23 cellular contexts compared by ENCODE assay signal in the genomic region with DNA sequence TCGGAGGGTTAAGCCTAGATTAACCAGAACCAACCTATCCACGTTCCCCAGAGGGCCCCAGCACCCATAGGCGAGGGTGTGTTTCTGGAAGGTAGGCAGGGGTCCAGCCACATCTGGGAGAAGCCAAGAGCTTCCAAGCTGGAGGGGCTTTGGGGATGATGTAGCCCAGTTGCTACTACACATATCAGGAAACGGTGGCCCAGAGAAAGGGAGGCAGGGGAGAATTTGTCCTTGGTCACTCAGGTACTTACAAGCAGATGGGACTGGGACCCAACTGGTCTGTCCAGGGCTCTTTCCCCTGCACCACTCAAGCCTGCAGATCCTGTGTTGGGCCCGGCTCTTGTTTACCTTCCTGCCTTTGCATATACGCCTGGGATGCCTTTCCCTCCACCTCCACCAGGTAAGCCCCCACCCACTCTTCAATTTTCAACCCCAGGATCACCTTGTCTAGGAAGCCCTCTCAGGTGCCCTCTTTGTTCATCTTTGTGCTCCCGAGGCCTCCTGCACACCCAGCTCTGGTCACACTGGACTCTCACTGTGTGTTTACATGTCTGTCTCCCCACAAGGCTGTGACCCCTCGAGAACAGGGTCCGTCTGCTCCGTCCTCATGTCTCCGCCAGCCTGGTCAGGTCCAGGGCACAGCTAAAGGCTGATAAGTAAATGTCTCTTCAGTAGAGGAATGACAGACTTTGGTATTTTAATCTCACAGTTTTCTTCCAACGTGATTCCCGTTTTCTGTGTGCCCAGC.
"Had no signal": no experiment of that assay in that cellular context is flagged by ENCODE, and none has a peak within 500 bp of the region (broad histone marks: within the 10 kb centered on the region; RNA-seq: fewer than 3 reads in every experiment).

No MANE protein-coding gene starts in this region.

- H3K36me3 ChIP-seq: transverse colon, vagina had no signal

- H3K9me3 ChIP-seq: transverse colon, vagina had no signal

- H3K4me3 ChIP-seq: smooth muscle cell, transverse colon, vagina had no signal

- H3K27me3 ChIP-seq: vagina had no signal

- H3K27ac ChIP-seq: foreskin keratinocyte, transverse colon, vagina had no signal

- ATAC-seq: activated CD4-positive, alpha-beta T cell treated with anti-CD3 and anti-CD28 coated beads for 36 hours; activated naive CD8-positive, alpha-beta T cell treated with anti-CD3 and anti-CD28 coated beads, Interleukin-2, amount 50 U/mL, for 24 hours; activated T-helper 17 cell treated with anti-CD3 and anti-CD28 coated beads, Interleukin-2, amount 50 U/mL, for 72 hours; foreskin keratinocyte; left ventricle myocardium superior; sciatic nerve; T-cell had no signal

- H3K4me1 ChIP-seq: foreskin keratinocyte, transverse colon, vagina had no signal

- DNase-seq: activated CD4-positive, alpha-beta T cell treated with anti-CD3 and anti-CD28 coated beads for 36 hours; activated CD4-positive, alpha-beta T cell treated with anti-CD3 and anti-CD28 coated beads, Interleukin-2, amount 50 U/mL, for 4 hours; activated CD8-positive, alpha-beta memory T cell treated with anti-CD3 and anti-CD28 coated beads for 24 hours; activated CD8-positive, alpha-beta memory T cell treated with anti-CD3 and anti-CD28 coated beads, Interleukin-2, amount 50 U/mL, for 4 hours; activated naive CD4-positive, alpha-beta T cell treated with anti-CD3 and anti-CD28 coated beads, Interleukin-2, amount 50 U/mL, for 16 hours; activated naive CD8-positive, alpha-beta T cell treated with anti-CD3 and anti-CD28 coated beads, Interleukin-2, amount 50 U/mL, for 24 hours; activated T-cell treated with anti-CD3 and anti-CD28 coated beads, Interleukin-2, amount 50 U/mL, for 24 hours; caudate nucleus; effector CD8-positive, alpha-beta T cell; foreskin keratinocyte; immature natural killer cell; left ventricle myocardium superior; midbrain; occipital lobe; stimulated activated CD4-positive, alpha-beta T cell treated with anti-CD3 and anti-CD28 coated beads, Interleukin-2, amount 100 ng/mL, for 48 hours; stimulated activated CD8-positive, alpha-beta memory T cell treated with anti-CD3 and anti-CD28 coated beads, Interleukin-4, amount 100 ng/mL, for 48 hours; stimulated activated naive B cell treated with anti-CD40 and anti-IgM and Interleukin-4, amounts not matched to agents 10 μg/mL and 1 μg/mL and 100 μg/mL, for 72 hours; T-cell; transverse colon had no signal
